Comparison of ENCODE assay signal across 8 cellular contexts in the genomic region with DNA sequence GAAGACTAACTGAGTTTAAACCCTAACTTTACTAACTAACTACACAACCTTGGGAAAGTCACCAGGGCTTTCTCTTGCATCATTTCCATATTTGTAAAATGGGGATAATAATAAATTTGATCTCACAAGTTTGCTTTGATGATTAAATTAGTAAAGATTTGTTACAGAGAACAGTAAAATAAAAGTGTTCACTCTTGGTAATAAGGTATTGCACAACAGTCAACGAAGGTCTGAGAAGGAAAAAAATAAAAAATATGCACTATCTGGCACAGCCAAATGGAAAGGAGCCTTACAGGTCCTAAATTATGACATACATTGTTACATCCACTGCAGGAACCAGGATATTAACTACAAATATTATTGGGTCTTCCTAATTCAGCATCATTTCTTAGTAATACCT.
"Had no signal": no experiment of that assay in that cellular context is flagged by ENCODE, and none has a peak within 500 bp of the region (broad histone marks: within the 10 kb centered on the region; RNA-seq: fewer than 3 reads in every experiment).

No MANE protein-coding gene starts in this region.

- H3K4me3 ChIP-seq: GM23248 had no signal

- H2AFZ ChIP-seq: GM23248 had no signal

- FAIRE-seq: H54, HTR-8/SVneo had no signal

- H3K9ac ChIP-seq: GM23248, KMS-11 had no signal

- DNase-seq: GM23248, GOT3, H9, HCEC 1CT, KBM-7 had no signal

- H3K27ac ChIP-seq: GM23248, KMS-11 had no signal

- H3K4me2 ChIP-seq: KMS-11 had no signal
